Comparison of ENCODE assay signal across 25 cellular contexts in the genomic region with DNA sequence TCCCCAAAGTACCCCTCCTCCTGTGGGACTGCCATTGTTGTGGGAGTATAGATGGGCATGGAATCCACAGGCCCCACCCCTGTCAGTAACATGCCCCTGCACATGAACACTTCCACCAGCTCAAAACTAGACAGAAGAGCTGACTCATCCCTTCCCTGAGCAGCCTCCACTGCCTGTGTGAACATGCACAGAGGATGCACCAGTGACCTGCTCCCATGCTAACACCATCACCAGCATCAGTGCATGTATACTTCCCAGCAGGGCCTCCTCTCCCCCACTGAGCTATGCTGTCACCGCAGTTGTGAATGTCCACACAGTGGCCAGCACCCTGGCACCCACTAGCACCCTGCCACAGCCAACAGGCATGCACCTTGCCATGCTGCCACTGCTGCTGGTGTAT.
"Had no signal": no experiment of that assay in that cellular context is flagged by ENCODE, and none has a peak within 500 bp of the region (broad histone marks: within the 10 kb centered on the region; RNA-seq: fewer than 3 reads in every experiment).

No MANE protein-coding gene starts in this region.

- DNase-seq: activated CD4-positive, alpha-beta T cell treated with anti-CD3 and anti-CD28 coated beads for 36 hours; activated CD4-positive, alpha-beta T cell treated with anti-CD3 and anti-CD28 coated beads, Interleukin-2, amount 50 U/mL, for 4 hours; activated CD8-positive, alpha-beta memory T cell treated with anti-CD3 and anti-CD28 coated beads for 24 hours; activated CD8-positive, alpha-beta memory T cell treated with anti-CD3 and anti-CD28 coated beads, Interleukin-2, amount 50 U/mL, for 4 hours; activated naive CD4-positive, alpha-beta T cell treated with Interleukin-2 at 50 U/mL for 16 hours; activated naive CD8-positive, alpha-beta T cell treated with anti-CD3 and anti-CD28 coated beads for 36 hours; activated T-cell treated with anti-CD3 and anti-CD28 coated beads, Interleukin-2, amount 50 U/mL, for 4 hours; amniotic stem cell; effector CD8-positive, alpha-beta T cell; head of caudate nucleus; kidney; naive thymus-derived CD8-positive, alpha-beta T cell; stimulated activated CD4-positive, alpha-beta T cell treated with anti-CD3 and anti-CD28 coated beads, Interleukin-4, amount 100 ng/mL, for 24 hours; stimulated activated naive CD8-positive, alpha-beta T cell treated with anti-CD3 and anti-CD28 coated beads, Interleukin-15, Interleukin-2, amounts not matched to agents 100 U/mL and 50 U/mL, for 24 hours; T-helper 9 cell had no signal

- H3K27me3 ChIP-seq: cardiac muscle cell, esophagus muscularis mucosa, gastroesophageal sphincter, left lung, neural progenitor cell had no signal

- H3K4me1 ChIP-seq: esophagus muscularis mucosa, gastroesophageal sphincter, left lung, neural progenitor cell had no signal

- ATAC-seq: activated CD4-positive, alpha-beta T cell treated with anti-CD3 and anti-CD28 coated beads for 36 hours; activated T-cell treated with anti-CD3 and anti-CD28 coated beads, Interleukin-2, amount 50 U/mL, for 4 hours; gastroesophageal sphincter; left lung; naive thymus-derived CD8-positive, alpha-beta T cell; stimulated activated naive CD8-positive, alpha-beta T cell treated with anti-CD3 and anti-CD28 coated beads, Interleukin-15, Interleukin-2, amounts not matched to agents 100 U/mL and 50 U/mL, for 24 hours; WTC11 had no signal

- H2AFZ ChIP-seq: neural progenitor cell had no signal

- H3K4me1 Mint-ChIP-seq: activated CD4-positive, alpha-beta T cell treated with anti-CD3 and anti-CD28 coated beads for 36 hours; activated naive CD8-positive, alpha-beta T cell treated with anti-CD3 and anti-CD28 coated beads for 36 hours; mesothelial cell of epicardium; naive thymus-derived CD8-positive, alpha-beta T cell; neural progenitor cell had no signal

- H3K9ac ChIP-seq: neural progenitor cell had no signal

- H3K4me2 ChIP-seq: neural progenitor cell had no signal

- H3K36me3 Mint-ChIP-seq: activated naive CD8-positive, alpha-beta T cell treated with anti-CD3 and anti-CD28 coated beads for 36 hours; naive thymus-derived CD8-positive, alpha-beta T cell had no signal

- H3K4me3 ChIP-seq: cardiac muscle cell, esophagus muscularis mucosa, gastroesophageal sphincter, left lung, lung, neural progenitor cell had no signal

- H3K4me3 Mint-ChIP-seq: activated CD4-positive, alpha-beta T cell treated with anti-CD3 and anti-CD28 coated beads for 36 hours; activated naive CD8-positive, alpha-beta T cell treated with anti-CD3 and anti-CD28 coated beads for 36 hours; activated T-cell treated with anti-CD3 and anti-CD28 coated beads, Interleukin-2, amount 50 U/mL, for 4 hours; dendritic cell treated with granulocyte-macrophage colony-stimulating factor and Interleukin-4, amounts not matched to agents 40 ng/mL and 50 ng/mL, for 4 days; mesothelial cell of epicardium; naive thymus-derived CD8-positive, alpha-beta T cell; neural progenitor cell; WTC11 had no signal

- H3K27ac Mint-ChIP-seq: activated CD4-positive, alpha-beta T cell treated with anti-CD3 and anti-CD28 coated beads for 36 hours; activated naive CD8-positive, alpha-beta T cell treated with anti-CD3 and anti-CD28 coated beads for 36 hours; activated T-helper 2 cell treated with anti-CD3 and anti-CD28 coated beads, Interferon-gamma antibody, Interleukin-2, Interleukin-4, amounts not matched to agents 10 μg/mL and 5 μg/mL and 100 μg/mL, durations not matched to agents 14 hours and 24 hours and 36 hours; dendritic cell treated with granulocyte-macrophage colony-stimulating factor and Interleukin-4, amounts not matched to agents 40 ng/mL and 50 ng/mL, for 4 days; mesothelial cell of epicardium; naive thymus-derived CD8-positive, alpha-beta T cell; neural progenitor cell; WTC11 had no signal

- H3K27ac ChIP-seq: cardiac muscle cell, esophagus muscularis mucosa, gastroesophageal sphincter, left lung, neural progenitor cell had no signal

- H3K36me3 ChIP-seq: cardiac muscle cell, esophagus muscularis mucosa, gastroesophageal sphincter, left lung, neural progenitor cell had no signal
